In the genomic region with DNA sequence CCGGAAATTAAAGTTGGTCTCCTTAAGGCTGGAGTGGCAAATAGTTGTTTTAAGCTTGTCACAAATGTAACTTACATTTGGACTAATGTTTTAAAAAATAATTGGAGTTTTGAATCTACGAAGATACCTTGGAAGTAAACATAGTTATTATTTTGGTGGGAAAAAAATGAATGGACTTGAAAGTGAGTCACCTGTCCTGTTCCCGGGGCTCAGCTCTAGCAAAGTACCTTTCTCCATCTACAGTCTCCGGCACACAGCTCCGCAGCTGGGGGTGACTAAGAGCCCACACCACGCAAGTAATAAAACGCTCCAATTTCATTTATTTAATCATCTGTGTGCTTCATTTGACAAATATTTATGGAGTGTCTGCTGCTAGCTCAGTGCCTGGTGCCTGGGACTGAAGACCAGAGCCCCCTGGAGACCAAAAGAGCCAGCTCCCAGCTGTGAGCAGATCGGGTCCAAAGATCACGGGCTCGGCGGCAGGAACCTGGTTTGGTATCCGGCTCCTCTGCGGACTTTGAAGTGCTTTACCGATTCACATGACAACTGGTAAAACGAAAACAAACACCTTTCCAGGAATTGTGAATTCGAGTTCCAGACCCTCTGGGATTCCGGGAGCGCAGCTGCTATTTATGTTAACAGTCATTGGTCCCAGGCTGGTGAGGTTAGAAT, we compare ENCODE assay signal across 1 cellular context.
TF ChIP-seq lines count a peak whose summit lies in the region.

No MANE protein-coding gene starts in this region.

TF ChIP-seq in GM23338, 12 proteins besides CTCF, POLR2A, EP300 and RAD21 (continued from another document):
- TF ChIP-seq, protein P1, sequence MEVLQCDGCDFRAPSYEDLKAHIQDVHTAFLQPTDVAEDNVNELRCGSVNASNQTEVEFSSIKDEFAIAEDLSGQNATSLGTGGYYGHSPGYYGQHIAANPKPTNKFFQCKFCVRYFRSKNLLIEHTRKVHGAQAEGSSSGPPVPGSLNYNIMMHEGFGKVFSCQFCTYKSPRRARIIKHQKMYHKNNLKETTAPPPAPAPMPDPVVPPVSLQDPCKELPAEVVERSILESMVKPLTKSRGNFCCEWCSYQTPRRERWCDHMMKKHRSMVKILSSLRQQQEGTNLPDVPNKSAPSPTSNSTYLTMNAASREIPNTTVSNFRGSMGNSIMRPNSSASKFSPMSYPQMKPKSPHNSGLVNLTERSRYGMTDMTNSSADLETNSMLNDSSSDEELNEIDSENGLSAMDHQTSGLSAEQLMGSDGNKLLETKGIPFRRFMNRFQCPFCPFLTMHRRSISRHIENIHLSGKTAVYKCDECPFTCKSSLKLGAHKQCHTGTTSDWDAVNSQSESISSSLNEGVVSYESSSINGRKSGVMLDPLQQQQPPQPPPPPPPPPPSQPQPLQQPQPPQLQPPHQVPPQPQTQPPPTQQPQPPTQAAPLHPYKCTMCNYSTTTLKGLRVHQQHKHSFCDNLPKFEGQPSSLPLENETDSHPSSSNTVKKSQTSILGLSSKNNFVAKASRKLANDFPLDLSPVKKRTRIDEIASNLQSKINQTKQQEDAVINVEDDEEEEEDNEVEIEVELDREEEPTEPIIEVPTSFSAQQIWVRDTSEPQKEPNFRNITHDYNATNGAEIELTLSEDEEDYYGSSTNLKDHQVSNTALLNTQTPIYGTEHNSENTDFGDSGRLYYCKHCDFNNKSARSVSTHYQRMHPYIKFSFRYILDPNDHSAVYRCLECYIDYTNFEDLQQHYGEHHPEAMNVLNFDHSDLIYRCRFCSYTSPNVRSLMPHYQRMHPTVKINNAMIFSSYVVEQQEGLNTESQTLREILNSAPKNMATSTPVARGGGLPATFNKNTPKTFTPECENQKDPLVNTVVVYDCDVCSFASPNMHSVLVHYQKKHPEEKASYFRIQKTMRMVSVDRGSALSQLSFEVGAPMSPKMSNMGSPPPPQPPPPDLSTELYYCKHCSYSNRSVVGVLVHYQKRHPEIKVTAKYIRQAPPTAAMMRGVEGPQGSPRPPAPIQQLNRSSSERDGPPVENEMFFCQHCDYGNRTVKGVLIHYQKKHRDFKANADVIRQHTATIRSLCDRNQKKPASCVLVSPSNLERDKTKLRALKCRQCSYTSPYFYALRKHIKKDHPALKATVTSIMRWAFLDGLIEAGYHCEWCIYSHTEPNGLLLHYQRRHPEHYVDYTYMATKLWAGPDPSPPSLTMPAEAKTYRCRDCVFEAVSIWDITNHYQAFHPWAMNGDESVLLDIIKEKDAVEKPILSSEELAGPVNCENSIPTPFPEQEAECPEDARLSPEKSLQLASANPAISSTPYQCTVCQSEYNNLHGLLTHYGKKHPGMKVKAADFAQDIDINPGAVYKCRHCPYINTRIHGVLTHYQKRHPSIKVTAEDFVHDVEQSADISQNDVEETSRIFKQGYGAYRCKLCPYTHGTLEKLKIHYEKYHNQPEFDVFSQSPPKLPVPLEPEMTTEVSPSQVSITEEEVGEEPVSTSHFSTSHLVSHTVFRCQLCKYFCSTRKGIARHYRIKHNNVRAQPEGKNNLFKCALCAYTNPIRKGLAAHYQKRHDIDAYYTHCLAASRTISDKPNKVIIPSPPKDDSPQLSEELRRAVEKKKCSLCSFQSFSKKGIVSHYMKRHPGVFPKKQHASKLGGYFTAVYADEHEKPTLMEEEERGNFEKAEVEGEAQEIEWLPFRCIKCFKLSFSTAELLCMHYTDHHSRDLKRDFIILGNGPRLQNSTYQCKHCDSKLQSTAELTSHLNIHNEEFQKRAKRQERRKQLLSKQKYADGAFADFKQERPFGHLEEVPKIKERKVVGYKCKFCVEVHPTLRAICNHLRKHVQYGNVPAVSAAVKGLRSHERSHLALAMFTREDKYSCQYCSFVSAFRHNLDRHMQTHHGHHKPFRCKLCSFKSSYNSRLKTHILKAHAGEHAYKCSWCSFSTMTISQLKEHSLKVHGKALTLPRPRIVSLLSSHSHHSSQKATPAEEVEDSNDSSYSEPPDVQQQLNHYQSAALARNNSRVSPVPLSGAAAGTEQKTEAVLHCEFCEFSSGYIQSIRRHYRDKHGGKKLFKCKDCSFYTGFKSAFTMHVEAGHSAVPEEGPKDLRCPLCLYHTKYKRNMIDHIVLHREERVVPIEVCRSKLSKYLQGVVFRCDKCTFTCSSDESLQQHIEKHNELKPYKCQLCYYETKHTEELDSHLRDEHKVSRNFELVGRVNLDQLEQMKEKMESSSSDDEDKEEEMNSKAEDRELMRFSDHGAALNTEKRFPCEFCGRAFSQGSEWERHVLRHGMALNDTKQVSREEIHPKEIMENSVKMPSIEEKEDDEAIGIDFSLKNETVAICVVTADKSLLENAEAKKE (CRISPR knock-in tag; IDR thresholded peaks at IDR 0.05) = no peak
- TF ChIP-seq, protein P2, sequence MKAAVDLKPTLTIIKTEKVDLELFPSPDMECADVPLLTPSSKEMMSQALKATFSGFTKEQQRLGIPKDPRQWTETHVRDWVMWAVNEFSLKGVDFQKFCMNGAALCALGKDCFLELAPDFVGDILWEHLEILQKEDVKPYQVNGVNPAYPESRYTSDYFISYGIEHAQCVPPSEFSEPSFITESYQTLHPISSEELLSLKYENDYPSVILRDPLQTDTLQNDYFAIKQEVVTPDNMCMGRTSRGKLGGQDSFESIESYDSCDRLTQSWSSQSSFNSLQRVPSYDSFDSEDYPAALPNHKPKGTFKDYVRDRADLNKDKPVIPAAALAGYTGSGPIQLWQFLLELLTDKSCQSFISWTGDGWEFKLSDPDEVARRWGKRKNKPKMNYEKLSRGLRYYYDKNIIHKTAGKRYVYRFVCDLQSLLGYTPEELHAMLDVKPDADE (IDR thresholded peaks at IDR 0.05) = no peak
- TF ChIP-seq EZH2 (IDR thresholded peaks at IDR 0.05; ENCODE audit: low read depth, unreplicated experiment) (no peak), STAT1 (IDR thresholded peaks at IDR 0.05; ENCODE audit: unreplicated experiment) (no peak), CREB1 (CRISPR knock-in tag; IDR thresholded peaks at IDR 0.05; ENCODE audit: low read depth) (no peak), JUNB (IDR thresholded peaks at IDR 0.05; ENCODE audit: unreplicated experiment) (no peak), NANOG (IDR thresholded peaks at IDR 0.05; ENCODE audit: borderline replicate concordance) (no peak), ZNF114 (CRISPR knock-in tag; IDR thresholded peaks at IDR 0.05) (no peak), EZH2phosphoT487 (IDR thresholded peaks at IDR 0.05; ENCODE audit: unreplicated experiment) (no peak), POLR2AphosphoS5 (IDR thresholded peaks at IDR 0.05; ENCODE audit: low read depth) (no peak)
- TF ChIP-seq, protein P3, sequence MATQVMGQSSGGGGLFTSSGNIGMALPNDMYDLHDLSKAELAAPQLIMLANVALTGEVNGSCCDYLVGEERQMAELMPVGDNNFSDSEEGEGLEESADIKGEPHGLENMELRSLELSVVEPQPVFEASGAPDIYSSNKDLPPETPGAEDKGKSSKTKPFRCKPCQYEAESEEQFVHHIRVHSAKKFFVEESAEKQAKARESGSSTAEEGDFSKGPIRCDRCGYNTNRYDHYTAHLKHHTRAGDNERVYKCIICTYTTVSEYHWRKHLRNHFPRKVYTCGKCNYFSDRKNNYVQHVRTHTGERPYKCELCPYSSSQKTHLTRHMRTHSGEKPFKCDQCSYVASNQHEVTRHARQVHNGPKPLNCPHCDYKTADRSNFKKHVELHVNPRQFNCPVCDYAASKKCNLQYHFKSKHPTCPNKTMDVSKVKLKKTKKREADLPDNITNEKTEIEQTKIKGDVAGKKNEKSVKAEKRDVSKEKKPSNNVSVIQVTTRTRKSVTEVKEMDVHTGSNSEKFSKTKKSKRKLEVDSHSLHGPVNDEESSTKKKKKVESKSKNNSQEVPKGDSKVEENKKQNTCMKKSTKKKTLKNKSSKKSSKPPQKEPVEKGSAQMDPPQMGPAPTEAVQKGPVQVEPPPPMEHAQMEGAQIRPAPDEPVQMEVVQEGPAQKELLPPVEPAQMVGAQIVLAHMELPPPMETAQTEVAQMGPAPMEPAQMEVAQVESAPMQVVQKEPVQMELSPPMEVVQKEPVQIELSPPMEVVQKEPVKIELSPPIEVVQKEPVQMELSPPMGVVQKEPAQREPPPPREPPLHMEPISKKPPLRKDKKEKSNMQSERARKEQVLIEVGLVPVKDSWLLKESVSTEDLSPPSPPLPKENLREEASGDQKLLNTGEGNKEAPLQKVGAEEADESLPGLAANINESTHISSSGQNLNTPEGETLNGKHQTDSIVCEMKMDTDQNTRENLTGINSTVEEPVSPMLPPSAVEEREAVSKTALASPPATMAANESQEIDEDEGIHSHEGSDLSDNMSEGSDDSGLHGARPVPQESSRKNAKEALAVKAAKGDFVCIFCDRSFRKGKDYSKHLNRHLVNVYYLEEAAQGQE (IDR thresholded peaks at IDR 0.05; ENCODE audit: unreplicated experiment) = no peak
